ENCODE assay signal across 1 cellular context in genomic region chr2:226329180-226329579, GRCh38.
TF ChIP-seq lines count a peak whose summit lies in the region.

No MANE protein-coding gene starts in this region.

TF ChIP-seq in H1, 55 proteins besides CTCF, POLR2A, EP300 and RAD21:
- TF ChIP-seq POLR2AphosphoS5 (IDR thresholded peaks at IDR 0.05; ENCODE audit: low read depth, low read length) (no peak), CBX5 (IDR thresholded peaks at IDR 0.05; ENCODE audit: low read depth, low read length) (no peak), SIX5 (IDR thresholded peaks at IDR 0.05; ENCODE audit: low read depth, low read length) (no peak)
